Comparison of ENCODE assay signal across 8 cellular contexts in genomic region chr19:3987619-3988371, GRCh38. TPM values are rescaled to one million over a fixed set of nuclear protein-coding genes. Genes with fewer than 3 reads are reported as not detected.
DNase-seq lines count a peak whose midpoint lies in the region; ATAC-seq and TF ChIP-seq lines count a peak whose summit lies in the region.

No MANE protein-coding gene starts in this region.

- peak; percentile 92 for DNase-seq in NCI-H69 (lab: John Stamatoyannopoulos, UW)
- peak; percentile 71 to 77 for DNase-seq in activated CD4-positive, alpha-beta T cell treated with anti-CD3 and anti-CD28 coated beads, Interleukin-2, amount 50 U/mL, for 24 hours (ENCODE audit: low read depth in 1 of 2, low spot score in 1 of 2)
- DNase-seq in dedifferentiated amniotic fluid mesenchymal stem cell (ENCODE audit: extremely low spot score): peak; percentile 81
- peak; percentile 88 to 91 (median 89) for DNase-seq in right lobe of liver
- DNase-seq in stimulated activated CD4-positive, alpha-beta T cell treated with anti-CD3 and anti-CD28 coated beads, Interleukin-4, amount 100 ng/mL, for 24 hours: peak; percentile 90

- peaks cover 26% of the 10 kb centered on the region for H3K79me2 ChIP-seq in DOHH2 (ENCODE audit: control insufficient read depth, low read length)

- peak overlapping the region; percentile 99 for H3K4me3 ChIP-seq in DOHH2 (ENCODE audit: low read length)
- H3K4me3 ChIP-seq in right lobe of liver: peak overlapping the region in 1 of 3 donors; percentile 99

- H3F3A ChIP-seq in DOHH2 (ENCODE audit: control insufficient read depth, insufficient read depth): peaks cover 46% of the 10 kb centered on the region

- H3K4me1 ChIP-seq in DOHH2 (ENCODE audit: control insufficient read depth, low read length) (peaks cover 57% of the 10 kb centered on the region), right lobe of liver (peaks cover 0 to 33% (median 18%) of the 10 kb centered on the region in 4 donors)

- H3K36me3 ChIP-seq in DOHH2 (ENCODE audit: control insufficient read depth, low read length): peaks cover 24% of the 10 kb centered on the region
- H3K36me3 ChIP-seq in right lobe of liver: peaks cover 8 to 13% (median 11%) of the 10 kb centered on the region in 4 donors

- no peaks in the 10 kb centered on the region for H3K9me2 ChIP-seq in DOHH2 (replicated peaks; ENCODE audit: control insufficient read depth, low read length)

- peaks cover 23% of the 10 kb centered on the region for H4K20me1 ChIP-seq in DOHH2 (ENCODE audit: control insufficient read depth, insufficient read depth, low read depth, low read length)

- H3K27me3 ChIP-seq in DOHH2 (ENCODE audit: control insufficient read depth, low read length): no peaks in the 10 kb centered on the region
- no peaks in the 10 kb centered on the region for H3K27me3 ChIP-seq in right lobe of liver

- no peak for TF ChIP-seq POLR2A in right lobe of liver (IDR thresholded peaks at IDR 0.05)

- intact Hi-C loops in right lobe of liver (cut with DNase I): no loop called here

- H3K27ac ChIP-seq in DOHH2 (ENCODE audit: low read depth, low read length) (peak overlapping the region; percentile 89), right lobe of liver (no peak overlapping the region)

- H3K9me3 ChIP-seq in DOHH2 (ENCODE audit: control insufficient read depth, insufficient read depth, low read length) (no peaks in the 10 kb centered on the region), right lobe of liver (no peaks in the 10 kb centered on the region)

- peak; percentile 67 for TF ChIP-seq CTCF in DOHH2 (IDR thresholded peaks at IDR 0.05; ENCODE audit: low read depth, low read length, poor library complexity, severe bottlenecking)
- peak; percentile 75 to 94 (median 90) for TF ChIP-seq CTCF in right lobe of liver (IDR thresholded peaks at IDR 0.05)

- peak; percentile 27 for ATAC-seq in HG03571 (IDR thresholded peaks at IDR 0.05; ENCODE audit: unreplicated experiment)
- peak; percentile 35 to 54 (median 49) for ATAC-seq in right lobe of liver
- ATAC-seq in GM21619 (IDR thresholded peaks at IDR 0.05; ENCODE audit: unreplicated experiment): no peak

- H3K4me2 ChIP-seq in DOHH2 (ENCODE audit: low read length): peak overlapping the region; percentile 95

- 7% methylated on average over 18 of the region's 30 CpGs for WGBS in right lobe of liver (ENCODE audit: insufficient coverage, low coverage, low lambda C conversion rate, missing lambda C conversion rate)

RNA-seq across cellular contexts. Expression of gene EEF2, which starts 2.5 kb away (rescaled TPM):
- 1,000 to 10,000 TPM in 4 of 6 experiments, 100 to 1,000 TPM in 2; 933 to 1,231 (median 1,031) TPM for total RNA-seq in right lobe of liver

RNA-seq across cellular contexts. Expression of gene DAPK3, which starts 16.9 kb away (rescaled TPM):
- 10 to 100 TPM; 13.1 to 63.7 (median 24.9) TPM for total RNA-seq in right lobe of liver

RNA-seq across cellular contexts. Expression of gene PIAS4, which starts 19.7 kb away (rescaled TPM):
- total RNA-seq in right lobe of liver: 10 to 100 TPM in 5 of 6 experiments, 1 to 10 TPM in 1; 9.9 to 20.0 (median 14.9) TPM

RNA-seq across cellular contexts. Expression of gene NMRK2, which starts 54.9 kb away (rescaled TPM):
- total RNA-seq in right lobe of liver: under 1 TPM in 1 of 6 experiments, not detected in 5; 0.17 TPM
